Comparison of ENCODE assay signal across 20 cellular contexts in the genomic region with DNA sequence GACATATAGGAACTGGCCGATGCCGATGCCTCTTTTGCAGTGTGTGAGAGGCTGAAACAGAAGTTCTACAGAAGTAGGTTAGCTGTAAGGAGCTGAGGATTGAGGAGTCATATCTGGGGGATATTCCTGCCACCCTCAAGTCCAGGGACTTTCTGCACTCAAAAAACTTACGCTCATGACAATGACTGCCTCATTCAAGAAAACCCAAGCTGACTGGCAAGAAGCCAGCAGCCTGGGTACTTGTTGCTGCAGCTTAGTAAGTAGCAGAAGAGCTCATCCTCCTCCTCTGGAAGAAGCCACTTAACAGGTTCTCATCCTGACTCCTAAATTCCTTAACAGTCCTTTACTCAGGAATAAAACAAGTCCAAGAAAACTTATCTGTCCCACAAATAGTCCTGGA. TPM values are rescaled to one million over a fixed set of nuclear protein-coding genes. Genes with fewer than 3 reads are reported as not detected.
DNase-seq lines count a peak whose midpoint lies in the region; ATAC-seq, FAIRE-seq and TF ChIP-seq lines count a peak whose summit lies in the region.
"Had no signal": no experiment of that assay in that cellular context is flagged by ENCODE, and none has a peak within 500 bp of the region (broad histone marks: within the 10 kb centered on the region; RNA-seq: fewer than 3 reads in every experiment).

No MANE protein-coding gene starts in this region.

- H3K4me1 ChIP-seq in K562 (replicated peaks in 1 of 2; ENCODE audit: control insufficient read depth in 2 of 2, insufficient read depth in 2 of 2, low read length in 2 of 2) = no peaks in the 10 kb centered on the region
- H3K4me1 ChIP-seq in testis = no peaks in the 10 kb centered on the region
- H3K4me1 ChIP-seq: SJCRH30 had no signal

- no peak for TF ChIP-seq RAD21 in K562 (CRISPR knock-in tag; conservative IDR thresholded peaks at IDR 0.05 in 1 of 2, IDR thresholded peaks at IDR 0.05 in 1 of 2)

- ATAC-seq in GM18868 (IDR thresholded peaks at IDR 0.05; ENCODE audit: unreplicated experiment) (peak; percentile 79), K562 (peak; percentile 37)
- ATAC-seq: PC-3 had no signal

- H3K9ac ChIP-seq in K562 (ENCODE audit: insufficient read depth in 1 of 2, low read depth in 2 of 2, low read length in 2 of 2) = no peak overlapping the region

- in situ Hi-C loops in K562 (cut with MboI) = no loop called here

- no peaks in the 10 kb centered on the region for H3K79me2 ChIP-seq in K562 (ENCODE audit: control insufficient read depth, insufficient read depth, low read length)

- CTCF ChIA-PET in K562 (lab: Yijun Ruan, JAX; ENCODE audit: low intra/inter-chr PET ratio) = no interaction called here

- peak; percentile 40 for DNase-seq in NCI-H82 (lab: John Stamatoyannopoulos, UW)
- DNase-seq in NCI-H82 treated with DMSO at 0.1 percent for 48 hours (lab: John Stamatoyannopoulos, UW; ENCODE audit: unreplicated experiment) = no peak
- peak in 1 of 4 experiments; percentile 45 for DNase-seq in K562 (ENCODE audit: extremely low read depth in 1 of 4, low spot score in 3 of 4)
- peak; percentile 45 for DNase-seq in testis
- no peak for DNase-seq in NCI-H2171 treated with DMSO at 0.1 percent for 48 hours (lab: John Stamatoyannopoulos, UW)
- no peak for DNase-seq in activated T-cell treated with anti-CD3 and anti-CD28 coated beads, Interleukin-2, amount 50 U/mL, for 1 hour
- no peak for DNase-seq in T1000 (lab: John Stamatoyannopoulos, UW)
- DNase-seq: H9, NCI-H187 treated with DMSO at 0.1 percent for 48 hours, NCI-H345, NCI-H526, PC-3, SJCRH30 had no signal

- no peaks in the 10 kb centered on the region for H4K20me1 ChIP-seq in K562 (replicated peaks; ENCODE audit: control insufficient read depth, insufficient read depth, low read length)

- H3K9me3 ChIP-seq in K562 (replicated peaks; ENCODE audit: control insufficient read depth, insufficient read depth, low read depth, low read length) (no peaks in the 10 kb centered on the region), testis (no peaks in the 10 kb centered on the region)
- H3K9me3 ChIP-seq: SJCRH30 had no signal

- BruUV-seq in K562 (replicated peaks; lab: Mats Ljungman, UMichigan) = no TSS peak

- 0% methylated on average over 3 of the region's 3 CpGs for WGBS in K562 (ENCODE audit: insufficient coverage, low coverage, missing lambda C conversion rate)
- 78 to 93% methylated on average over 3 of the region's 3 CpGs for WGBS in testis, 2 donors

- H3K9me1 ChIP-seq in K562 (ENCODE audit: control insufficient read depth, insufficient read depth, low read length) = no peaks in the 10 kb centered on the region

- H3K36me3 ChIP-seq in K562 (ENCODE audit: control insufficient read depth, insufficient read depth, low read length) (no peaks in the 10 kb centered on the region), testis (ENCODE audit: low read depth, missing control alignments) (no peaks in the 10 kb centered on the region)
- H3K36me3 ChIP-seq: SJCRH30 had no signal

- no peak overlapping the region for H3K27ac ChIP-seq in K562 (ENCODE audit: extremely low read depth, low read depth, low read length)
- H3K27ac ChIP-seq in testis = no peak overlapping the region
- H3K27ac ChIP-seq: C4-2B, HL-60, SJCRH30 had no signal

- TF ChIP-seq EP300 in K562 (IDR thresholded peaks at IDR 0.05; ENCODE audit: low read length) = no peak

- POLR2A ChIA-PET in K562 (lab: Yijun Ruan, JAX) = interaction anchor here (0.6 to 1.0 kb wide), 3 partner anchors 15 to 1211 kb away, joined by 3 to 5 read pairs (median 3); no protein-coding TSS in a partner anchor

- H3K27me3 ChIP-seq in K562 (ENCODE audit: control insufficient read depth in 2 of 2, insufficient read depth in 2 of 2, low read length in 2 of 2) = no peaks in the 10 kb centered on the region; a peak in 2 of 5 replicates
- H3K27me3 ChIP-seq in testis = no peaks in the 10 kb centered on the region
- H3K27me3 ChIP-seq: SJCRH30 had no signal

- peak; percentile 23 for FAIRE-seq in K562 (lab: Jason Lieb, UNC)
- FAIRE-seq: A204.1, HTR-8/SVneo had no signal

- H3K4me3 ChIP-seq in K562 (no peak overlapping the region), testis (no peak overlapping the region)
- H3K4me3 ChIP-seq: SJCRH30 had no signal

- peak overlapping the region; percentile 51; the same call in 1 of the 2 replicates for H2AFZ ChIP-seq in K562 (ENCODE audit: low read depth, low read length)

- TF ChIP-seq POLR2A in K562 (conservative IDR thresholded peaks at IDR 0.05) (no peak), testis (IDR thresholded peaks at IDR 0.05) (no peak)

- TF ChIP-seq CTCF in K562 (IDR thresholded peaks at IDR 0.05 in 2 of 3, conservative IDR thresholded peaks at IDR 0.05 in 1 of 3; ENCODE audit: insufficient read depth in 2 of 3, low read depth in 1 of 3, low read length in 3 of 3) (no peak), testis (IDR thresholded peaks at IDR 0.05) (no peak)

- intact Hi-C loops in K562 (cut with micrococcal nuclease) = no loop called here
- intact Hi-C loops in testis (cut with DNase I; ENCODE audit: low total_unique reads) = no loop called here

- H3K4me2 ChIP-seq in K562 (ENCODE audit: insufficient read depth, low read length) = no peak overlapping the region

RNA-seq across cellular contexts. Expression of gene CALHM5, which starts 7.2 kb away (rescaled TPM):
- 0.05 TPM in 1 of 2 replicates, not detected in the other for total RNA-seq in K562 (2011; cell fraction: chromatin; rRNA removed; ENCODE audit: low replicate concordance)
- total RNA-seq in K562 (2011; cell fraction: nucleolus; rRNA removed) = not detected in 2 replicates
- under 0.01 TPM in 1 of 2 replicates, not detected in the other for total RNA-seq in K562 (2011; cell fraction: nucleoplasm; rRNA removed)
- total RNA-seq in K562 (2014; rRNA removed) (under 0.01 and 0.08 TPM in 2 replicates), K562 (2014; rRNA removed; fragmentation: Illumina TruSeq; extraction: Trizol) (0.04 and 0.06 TPM in 2 replicates), K562 (2015; rRNA removed; fragmentation: Illumina TruSeq; extraction: Trizol) (under 0.01 TPM in 1 of 2 replicates, not detected in the other), K562 (2021) (0.02 and 0.04 TPM in 2 replicates), testis (1 to 10 TPM; 2.0 TPM)
- polyA plus RNA-seq in K562 (2011; rRNA removed) (0.01 TPM in 1 of 2 replicates, not detected in the other), K562 (2014; fragmentation: Illumina TruSeq; extraction: Trizol) (0.01 and 0.06 TPM in 2 replicates), K562 (2014; fragmentation: Nextera tagmentation; extraction: Ambion mirVana) (under 1 TPM in 1 of 2 experiments, not detected in 1; 0.04 TPM), K562 (2014; rRNA removed) (0.05 TPM in 1 of 2 replicates, not detected in the other), testis (ENCODE audit: insufficient read depth, low read depth, low replicate concordance) (1.5 TPM)
- not detected in 2 replicates for polyA plus RNA-seq in K562 (2011; cell fraction: cytosol; rRNA removed)
- polyA plus RNA-seq in K562 (2011; cell fraction: nucleus; rRNA removed) = not detected in 2 replicates
- 0.03 and 0.04 TPM in 2 replicates for polyA plus RNA-seq in K562 (2012)
- polyA minus RNA-seq in K562 (2011; rRNA and poly(A)+ RNA removed) = 0.04 TPM in 1 of 2 replicates, not detected in the other
- polyA minus RNA-seq in K562 (2011; cell fraction: cytosol; rRNA and poly(A)+ RNA removed) = not detected in 2 replicates
- not detected in 2 replicates for polyA minus RNA-seq in K562 (2011; cell fraction: nucleus; rRNA and poly(A)+ RNA removed)
- total RNA-seq: PC-3 had no signal
- polyA plus RNA-seq: IgD-negative memory B cell had no signal

RNA-seq across cellular contexts. Expression of gene TRAPPC3L, which starts 26.9 kb away (rescaled TPM):
- not detected in 2 replicates for total RNA-seq in K562 (2011; cell fraction: chromatin; rRNA removed; ENCODE audit: low replicate concordance)
- total RNA-seq in K562 (2011; cell fraction: nucleolus; rRNA removed) = not detected in 2 replicates
- not detected in 2 replicates for total RNA-seq in K562 (2011; cell fraction: nucleoplasm; rRNA removed)
- total RNA-seq in K562 (2014; rRNA removed) = not detected in 2 replicates
- total RNA-seq in K562 (2014; rRNA removed; fragmentation: Illumina TruSeq; extraction: Trizol) = not detected in 2 replicates
- not detected in 2 replicates for total RNA-seq in K562 (2015; rRNA removed; fragmentation: Illumina TruSeq; extraction: Trizol)
- not detected in 2 replicates for total RNA-seq in K562 (2021)
- not detected in 2 replicates for polyA plus RNA-seq in K562 (2011; rRNA removed)
- not detected in 2 replicates for polyA plus RNA-seq in K562 (2011; cell fraction: cytosol; rRNA removed)
- not detected in 2 replicates for polyA plus RNA-seq in K562 (2011; cell fraction: nucleus; rRNA removed)
- 0.04 TPM in 1 of 2 replicates, not detected in the other for polyA plus RNA-seq in K562 (2012)
- not detected in 2 replicates for polyA plus RNA-seq in K562 (2014; fragmentation: Illumina TruSeq; extraction: Trizol)
- polyA plus RNA-seq in K562 (2014; fragmentation: Nextera tagmentation; extraction: Ambion mirVana) = not detected
- polyA plus RNA-seq in K562 (2014; rRNA removed) = not detected in 2 replicates
- not detected in 2 replicates for polyA minus RNA-seq in K562 (2011; rRNA and poly(A)+ RNA removed)
- not detected in 2 replicates for polyA minus RNA-seq in K562 (2011; cell fraction: cytosol; rRNA and poly(A)+ RNA removed)
- not detected in 2 replicates for polyA minus RNA-seq in K562 (2011; cell fraction: nucleus; rRNA and poly(A)+ RNA removed)
- total RNA-seq in testis = under 1 TPM in 1 of 2 donors, not detected in 1; 0.39 TPM
- 0.37 TPM for polyA plus RNA-seq in testis (ENCODE audit: insufficient read depth, low read depth, low replicate concordance)
- total RNA-seq: Daoy, H9, PC-3, SJCRH30 had no signal
- polyA plus RNA-seq: IgD-negative memory B cell had no signal

RNA-seq across cellular contexts. Expression of gene CALHM4, which starts 34.9 kb away (rescaled TPM):
- not detected in 2 replicates for total RNA-seq in K562 (2011; cell fraction: chromatin; rRNA removed; ENCODE audit: low replicate concordance)
- not detected in 2 replicates for total RNA-seq in K562 (2011; cell fraction: nucleolus; rRNA removed)
- not detected in 2 replicates for total RNA-seq in K562 (2011; cell fraction: nucleoplasm; rRNA removed)
- total RNA-seq in K562 (2014; rRNA removed) (not detected in 2 replicates), K562 (2014; rRNA removed; fragmentation: Illumina TruSeq; extraction: Trizol) (not detected in 2 replicates), K562 (2015; rRNA removed; fragmentation: Illumina TruSeq; extraction: Trizol) (not detected in 2 replicates), K562 (2021) (not detected in 2 replicates), testis (under 1 TPM in 1 of 2 donors, not detected in 1; 0.25 TPM)
- polyA plus RNA-seq in K562 (2011; rRNA removed) (not detected in 2 replicates), K562 (2014; fragmentation: Illumina TruSeq; extraction: Trizol) (not detected in 2 replicates), K562 (2014; fragmentation: Nextera tagmentation; extraction: Ambion mirVana) (not detected), K562 (2014; rRNA removed) (not detected in 2 replicates), testis (ENCODE audit: insufficient read depth, low read depth, low replicate concordance) (1.2 TPM)
- polyA plus RNA-seq in K562 (2011; cell fraction: cytosol; rRNA removed) = not detected in 2 replicates
- polyA plus RNA-seq in K562 (2011; cell fraction: nucleus; rRNA removed) = not detected in 2 replicates
- polyA plus RNA-seq in K562 (2012) = not detected in 2 replicates
- not detected in 2 replicates for polyA minus RNA-seq in K562 (2011; rRNA and poly(A)+ RNA removed)
- not detected in 2 replicates for polyA minus RNA-seq in K562 (2011; cell fraction: cytosol; rRNA and poly(A)+ RNA removed)
- polyA minus RNA-seq in K562 (2011; cell fraction: nucleus; rRNA and poly(A)+ RNA removed) = not detected in 2 replicates
- total RNA-seq: Daoy, H9, PC-3, SJCRH30 had no signal
- polyA plus RNA-seq: IgD-negative memory B cell had no signal

RNA-seq across cellular contexts. Expression of gene RWDD1, which starts 52.7 kb away (rescaled TPM):
- total RNA-seq in K562 (2011; cell fraction: chromatin; rRNA removed; ENCODE audit: low replicate concordance) = 5.0 and 8.2 TPM in 2 replicates
- total RNA-seq in K562 (2011; cell fraction: nucleolus; rRNA removed) = 1.8 and 2.4 TPM in 2 replicates
- total RNA-seq in K562 (2011; cell fraction: nucleoplasm; rRNA removed) = 6.2 and 6.5 TPM in 2 replicates
- total RNA-seq in K562 (2014; rRNA removed) (31.9 and 36.2 TPM in 2 replicates), K562 (2014; rRNA removed; fragmentation: Illumina TruSeq; extraction: Trizol) (63.9 and 72.5 TPM in 2 replicates), K562 (2015; rRNA removed; fragmentation: Illumina TruSeq; extraction: Trizol) (69.4 and 77.3 TPM in 2 replicates), K562 (2021) (37.3 and 42.8 TPM in 2 replicates), testis (10 to 100 TPM; 20.5 to 27.8 TPM)
- polyA plus RNA-seq in K562 (2011; rRNA removed) (40.4 and 42.9 TPM in 2 replicates), K562 (2014; fragmentation: Illumina TruSeq; extraction: Trizol) (64.1 and 89.8 TPM in 2 replicates), K562 (2014; fragmentation: Nextera tagmentation; extraction: Ambion mirVana) (10 to 100 TPM; 48.7 to 53.2 TPM), K562 (2014; rRNA removed) (44.4 and 48.0 TPM in 2 replicates), testis (ENCODE audit: insufficient read depth, low read depth, low replicate concordance) (15.6 TPM)
- 14.8 and 24.2 TPM in 2 replicates for polyA plus RNA-seq in K562 (2011; cell fraction: cytosol; rRNA removed)
- 9.8 and 12.7 TPM in 2 replicates for polyA plus RNA-seq in K562 (2011; cell fraction: nucleus; rRNA removed)
- 35.1 and 39.5 TPM in 2 replicates for polyA plus RNA-seq in K562 (2012)
- polyA minus RNA-seq in K562 (2011; rRNA and poly(A)+ RNA removed) = 18.0 and 22.8 TPM in 2 replicates
- polyA minus RNA-seq in K562 (2011; cell fraction: cytosol; rRNA and poly(A)+ RNA removed) = 8.6 and 9.0 TPM in 2 replicates
- 3.9 and 5.7 TPM in 2 replicates for polyA minus RNA-seq in K562 (2011; cell fraction: nucleus; rRNA and poly(A)+ RNA removed)

RNA-seq across cellular contexts. Expression of gene CALHM6, which starts 57.4 kb away (rescaled TPM):
- total RNA-seq in K562 (2011; cell fraction: chromatin; rRNA removed; ENCODE audit: low replicate concordance) = not detected in 2 replicates
- total RNA-seq in K562 (2011; cell fraction: nucleolus; rRNA removed) = not detected in 2 replicates
- total RNA-seq in K562 (2011; cell fraction: nucleoplasm; rRNA removed) = not detected in 2 replicates
- total RNA-seq in K562 (2014; rRNA removed) = not detected in 2 replicates
- total RNA-seq in K562 (2014; rRNA removed; fragmentation: Illumina TruSeq; extraction: Trizol) = not detected in 2 replicates
- total RNA-seq in K562 (2015; rRNA removed; fragmentation: Illumina TruSeq; extraction: Trizol) = not detected in 2 replicates
- total RNA-seq in K562 (2021) = not detected in 2 replicates
- 0.24 TPM in 1 of 2 replicates, not detected in the other for polyA plus RNA-seq in K562 (2011; rRNA removed)
- not detected in 2 replicates for polyA plus RNA-seq in K562 (2011; cell fraction: cytosol; rRNA removed)
- polyA plus RNA-seq in K562 (2011; cell fraction: nucleus; rRNA removed) = not detected in 2 replicates
- polyA plus RNA-seq in K562 (2012) = not detected in 2 replicates
- polyA plus RNA-seq in K562 (2014; fragmentation: Illumina TruSeq; extraction: Trizol) = not detected in 2 replicates
- polyA plus RNA-seq in K562 (2014; fragmentation: Nextera tagmentation; extraction: Ambion mirVana) = not detected
- not detected in 2 replicates for polyA plus RNA-seq in K562 (2014; rRNA removed)
- polyA minus RNA-seq in K562 (2011; rRNA and poly(A)+ RNA removed) = not detected in 2 replicates
- not detected in 2 replicates for polyA minus RNA-seq in K562 (2011; cell fraction: cytosol; rRNA and poly(A)+ RNA removed)
- polyA minus RNA-seq in K562 (2011; cell fraction: nucleus; rRNA and poly(A)+ RNA removed) = not detected in 2 replicates
- total RNA-seq in testis = 10 to 100 TPM in 1 of 2 donors, 1 to 10 TPM in 1; 9.7 to 10.4 TPM
- polyA plus RNA-seq in testis (ENCODE audit: insufficient read depth, low read depth, low replicate concordance) = 15.7 TPM
- total RNA-seq: PC-3, SJCRH30 had no signal

Comparison
In these comparisons a context has a peak if more than half of its experiments do, and no peak if none do; other contexts are left out.
1. DNase-seq: peak in NCI-H82 (single experiment) and testis (single experiment); none in NCI-H82 treated with DMSO at 0.1 percent for 48 hours (single experiment), NCI-H2171 treated with DMSO at 0.1 percent for 48 hours (single experiment), activated T-cell treated with anti-CD3 and anti-CD28 coated beads, Interleukin-2, amount 50 U/mL, for 1 hour (single experiment) and T1000 (single experiment).